Comparison of ENCODE assay signal across 8 cellular contexts in the genomic region with DNA sequence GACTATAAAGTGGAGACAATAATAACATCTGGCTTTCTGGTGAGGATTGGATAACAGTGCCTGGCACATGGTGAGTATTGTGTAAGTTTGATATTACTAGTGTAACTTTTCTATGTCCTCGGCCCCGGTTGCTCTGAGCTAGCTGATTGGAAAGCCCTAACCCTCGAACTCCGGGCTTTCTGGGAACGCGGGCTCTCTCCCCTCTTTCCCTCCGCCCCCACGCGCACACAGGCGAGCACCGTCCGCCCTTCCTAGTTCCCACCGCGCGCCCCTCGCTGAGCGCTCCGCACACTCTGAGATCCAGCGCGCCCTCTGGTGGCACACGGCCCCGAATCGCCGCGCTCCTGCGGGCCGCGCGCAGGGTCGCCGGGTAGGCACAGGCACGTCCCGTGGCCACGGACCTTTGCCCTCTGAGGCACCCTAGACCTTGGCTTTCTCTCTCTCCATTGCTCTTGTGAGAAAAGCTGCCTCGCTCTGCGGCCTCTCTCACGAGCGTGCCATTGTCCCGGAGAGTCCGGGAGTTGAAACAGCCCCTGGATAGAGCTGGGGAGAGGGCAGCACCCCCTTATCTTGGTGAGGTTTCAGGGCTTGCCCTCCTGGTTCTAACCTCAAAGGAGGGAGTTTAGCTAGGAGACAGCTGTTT. TPM values are rescaled to one million over a fixed set of nuclear protein-coding genes. Genes with fewer than 3 reads are reported as not detected.
DNase-seq lines count a peak whose midpoint lies in the region; ATAC-seq, FAIRE-seq and TF ChIP-seq lines count a peak whose summit lies in the region.

No MANE protein-coding gene starts in this region.

- no peak overlapping the region for H2BK12ac ChIP-seq in trophoblast cell (ENCODE audit: low read length)

- no peaks in the 10 kb centered on the region for H3K9me3 ChIP-seq in OCI-LY3 (ENCODE audit: insufficient read depth, low read length)
- H3K9me3 ChIP-seq in trophoblast cell (ENCODE audit: insufficient read depth, low read depth, low read length), result peaks cover 2% of the 10 kb centered on the region
- no peaks in the 10 kb centered on the region for H3K9me3 ChIP-seq in aorta (ENCODE audit: control insufficient read depth, low read length)

- no peaks in the 10 kb centered on the region for H3K79me1 ChIP-seq in trophoblast cell (ENCODE audit: low read length)

- H3K14ac ChIP-seq in trophoblast cell (ENCODE audit: low read length), result no peak overlapping the region

- H3K4me3 ChIP-seq in OCI-LY3 (ENCODE audit: low read length) (peak overlapping the region; percentile 68), trophoblast cell (ENCODE audit: low read depth, low read length) (no peak overlapping the region), aorta (ENCODE audit: low read length in 2 of 2) (no peak overlapping the region)

- H3K9ac ChIP-seq in OCI-LY3 (ENCODE audit: low read length) (peak overlapping the region; percentile 2; the same call in 1 of the 2 replicates), trophoblast cell (ENCODE audit: low read length) (no peak overlapping the region)

- H3K18ac ChIP-seq in trophoblast cell (ENCODE audit: low read length), result no peak overlapping the region

- no peak overlapping the region for H2BK120ac ChIP-seq in trophoblast cell (ENCODE audit: insufficient read depth, low read length, poor library complexity)

- FAIRE-seq in frontal cortex (lab: Jason Lieb, UNC), result no peak

- no peak overlapping the region for H3K27ac ChIP-seq in OCI-LY3 (ENCODE audit: low read length)
- H3K27ac ChIP-seq in trophoblast cell (ENCODE audit: low read depth, low read length), result no peak overlapping the region
- H3K27ac ChIP-seq in aorta (ENCODE audit: low read depth in 1 of 2, low read length in 2 of 2), result no peak overlapping the region

- H4K12ac ChIP-seq in trophoblast cell (ENCODE audit: low read depth, low read length), result no peak overlapping the region

- H3K79me2 ChIP-seq in OCI-LY3 (ENCODE audit: low read length) (no peaks in the 10 kb centered on the region), trophoblast cell (ENCODE audit: control insufficient read depth, insufficient read depth, low read length, poor library complexity) (no peaks in the 10 kb centered on the region)

- peak; percentile 84 for TF ChIP-seq CTCF in OCI-LY3 (IDR thresholded peaks at IDR 0.05; ENCODE audit: low read depth, low read length)

- H3K27me3 ChIP-seq in OCI-LY3 (ENCODE audit: low read depth, low read length) (peaks cover 5% of the 10 kb centered on the region), trophoblast cell (ENCODE audit: insufficient read depth, low read length) (no peaks in the 10 kb centered on the region), aorta (ENCODE audit: control insufficient read depth in 1 of 2, insufficient read depth in 2 of 2, low read length in 1 of 2) (no peaks in the 10 kb centered on the region)

- H3K4me1 ChIP-seq in OCI-LY3 (ENCODE audit: low read length), result peaks cover 3% of the 10 kb centered on the region; the same call in 1 of the 2 replicates
- peaks cover 5 to 6% of the 10 kb centered on the region in 2 experiments for H3K4me1 ChIP-seq in trophoblast cell (ENCODE audit: control insufficient read depth in 1 of 2, insufficient read depth in 2 of 2, low read length in 2 of 2)
- no peaks in the 10 kb centered on the region for H3K4me1 ChIP-seq in aorta (ENCODE audit: control insufficient read depth in 1 of 2, insufficient read depth in 2 of 2, low read length in 2 of 2)

- no peak overlapping the region for H2BK5ac ChIP-seq in trophoblast cell (ENCODE audit: low read depth, low read length, poor library complexity)

- intact Hi-C loops in aorta (cut with DNase I), result loop anchor here (2.0 to 10.0 kb wide), 4 partner anchors 300 to 648 kb away; no protein-coding TSS in a partner anchor

- no peak overlapping the region for H4K91ac ChIP-seq in trophoblast cell (ENCODE audit: low read depth, low read length)

- H3K23ac ChIP-seq in trophoblast cell (ENCODE audit: low read length), result no peak overlapping the region

- H3K4me2 ChIP-seq in OCI-LY3 (ENCODE audit: low read length) (peak overlapping the region; percentile 75), trophoblast cell (ENCODE audit: low read length) (peak overlapping the region; percentile 54)

- no peaks in the 10 kb centered on the region for H4K20me1 ChIP-seq in OCI-LY3 (ENCODE audit: insufficient read depth, low read length)

- no peak overlapping the region for H3K4ac ChIP-seq in trophoblast cell (ENCODE audit: low read depth, low read length)

- H3K36me3 ChIP-seq in OCI-LY3 (replicated peaks; ENCODE audit: low read depth, low read length), result no peaks in the 10 kb centered on the region
- no peaks in the 10 kb centered on the region for H3K36me3 ChIP-seq in trophoblast cell (ENCODE audit: control insufficient read depth in 1 of 2, insufficient read depth in 2 of 2, low read length in 2 of 2)
- no peaks in the 10 kb centered on the region for H3K36me3 ChIP-seq in aorta (ENCODE audit: control insufficient read depth in 1 of 2, insufficient read depth in 2 of 2, low read length in 1 of 2)

- no CpG with 5 or more reads among the region's 40 CpGs for WGBS in trophoblast cell (ENCODE audit: extremely low coverage, insufficient coverage, insufficient read length)
- 6 to 7% methylated on average over 40 of the region's 40 CpGs for WGBS in aorta, 2 donors

- H2AFZ ChIP-seq in OCI-LY3 (ENCODE audit: low read depth, low read length) (peak overlapping the region; percentile 41; the same call in 1 of the 2 replicates), trophoblast cell (ENCODE audit: insufficient read depth, low read length, poor library complexity) (no peak overlapping the region)

- peak; percentile 22 for DNase-seq in CMK (ENCODE audit: low read depth)
- DNase-seq in activated T-helper 1 cell treated with anti-CD3 and anti-CD28 coated beads, Interleukin-2, amount 50 U/mL, for 16 hours (ENCODE audit: low read depth in 1 of 2, low spot score in 1 of 2), result peak; percentile 20 to 28
- peak; percentile 48 to 78 for DNase-seq in frontal cortex (ENCODE audit: low spot score in 2 of 2)
- DNase-seq in trophoblast cell, result peak; percentile 12 to 70
- DNase-seq in aorta, result peak; percentile 60 to 88
- DNase-seq in middle frontal gyrus (ENCODE audit: extremely low spot score, low spot score), result no peak

- ATAC-seq in HG02642 (IDR thresholded peaks at IDR 0.05; ENCODE audit: poor library complexity, unreplicated experiment) (peak; percentile 65), aorta (ENCODE audit: low FRiP score) (peak; percentile 82)

- no peak overlapping the region for H2AK5ac ChIP-seq in trophoblast cell (ENCODE audit: low read length)

- H4K8ac ChIP-seq in trophoblast cell (ENCODE audit: low read depth, low read length), result no peak overlapping the region

RNA-seq across cellular contexts. Expression of gene ESRRB, which starts 23.2 kb away (rescaled TPM):
- total RNA-seq in frontal cortex, result under 0.01 TPM
- polyA plus RNA-seq in trophoblast cell (2013), result 0.22 TPM in 2 replicates
- under 1 TPM; 0.33 to 0.52 TPM for total RNA-seq in aorta
- under 1 TPM in 1 of 2 donors, not detected in 1; 0.23 TPM for polyA plus RNA-seq in aorta
